In genomic region chr3:132083583-132084372, GRCh38 we compare ENCODE assay signal across 15 cellular contexts. TPM values are rescaled to one million over a fixed set of nuclear protein-coding genes. Genes with fewer than 3 reads are reported as not detected.
A peak's percentile ranks its signal among the peaks of the same experiment; 100 is the strongest.
DNase-seq lines count a peak whose midpoint lies in the region; ATAC-seq and TF ChIP-seq lines count a peak whose summit lies in the region.
"Had no signal": no experiment of that assay in that cellular context is flagged by ENCODE, and none has a peak within 500 bp of the region (broad histone marks: within the 10 kb centered on the region; RNA-seq: fewer than 3 reads in every experiment).

No MANE protein-coding gene starts in this region.

- no peak for ATAC-seq in left lung
- ATAC-seq in GM21360 (IDR thresholded peaks at IDR 0.05; ENCODE audit: unreplicated experiment): no peak
- ATAC-seq: left ventricle myocardium superior; stimulated activated naive CD8-positive, alpha-beta T cell treated with anti-CD3 and anti-CD28 coated beads, Interleukin-15, amount 100 ng/mL, for 72 hours had no signal

- no peaks in the 10 kb centered on the region for H3K4me1 ChIP-seq in left lung
- H3K4me1 ChIP-seq: BE2C had no signal

- H3K9me3 ChIP-seq in left lung: no peaks in the 10 kb centered on the region
- H3K9me3 ChIP-seq: BE2C had no signal

- H3K27ac ChIP-seq in left lung: no peak overlapping the region

- peak; percentile 39 for DNase-seq in EH (ENCODE audit: low read depth)
- DNase-seq in M059J (ENCODE audit: low read depth): peak; percentile 37
- peak; percentile 63 for DNase-seq in choroid plexus epithelial cell (ENCODE audit: low read depth)
- DNase-seq in iris pigment epithelial cell (ENCODE audit: low read depth): peak; percentile 82
- DNase-seq in SHP77 (lab: John Stamatoyannopoulos, UW): no peak
- DNase-seq in CD1c-positive myeloid dendritic cell (ENCODE audit: extremely low spot score): no peak
- no peak for DNase-seq in left lung
- DNase-seq: activated CD8-positive, alpha-beta memory T cell treated with anti-CD3 and anti-CD28 coated beads, Interleukin-2, amount 50 U/mL, for 48 hours; BE2C; KG1; left ventricle myocardium superior; NCI-H1930; stimulated activated naive CD8-positive, alpha-beta T cell treated with anti-CD3 and anti-CD28 coated beads, Interleukin-15, amount 100 ng/mL, for 72 hours had no signal

- TF ChIP-seq CTCF in choroid plexus epithelial cell (conservative IDR thresholded peaks at IDR 0.05; ENCODE audit: low read depth, low read length) (no peak), left lung (IDR thresholded peaks at IDR 0.05) (no peak)

- no peaks in the 10 kb centered on the region for H3K27me3 ChIP-seq in left lung
- H3K27me3 ChIP-seq: BE2C had no signal

- H3K4me3 ChIP-seq in choroid plexus epithelial cell (ENCODE audit: low read depth, low read length): no peak overlapping the region
- H3K4me3 ChIP-seq in left lung: no peak overlapping the region
- H3K4me3 ChIP-seq: SK-N-MC had no signal

- intact Hi-C loops in left lung (cut with DNase I): no loop called here

- no peaks in the 10 kb centered on the region for H3K36me3 ChIP-seq in left lung
- H3K36me3 ChIP-seq: BE2C had no signal

RNA-seq across cellular contexts. Expression of gene CPNE4, which starts 49.0 kb away (rescaled TPM):
- total RNA-seq in M059J (2014; rRNA removed; shearing (Covaris generic)): 0.32 TPM in 1 of 2 replicates, not detected in the other
- total RNA-seq in left lung: 1 to 10 TPM in 1 of 2 donors, under 1 TPM in 1; 0.52 to 1.9 TPM

Comparison
In these comparisons a context has a peak if more than half of its experiments do, and no peak if none do; other contexts are left out.
1. DNase-seq: peak in EH (single experiment), M059J (single experiment), choroid plexus epithelial cell (single experiment) and iris pigment epithelial cell (single experiment); none in SHP77 (0 of 2), CD1c-positive myeloid dendritic cell (single experiment) and left lung (0 of 2).